ENCODE assay signal across 8 cellular contexts in the genomic region with DNA sequence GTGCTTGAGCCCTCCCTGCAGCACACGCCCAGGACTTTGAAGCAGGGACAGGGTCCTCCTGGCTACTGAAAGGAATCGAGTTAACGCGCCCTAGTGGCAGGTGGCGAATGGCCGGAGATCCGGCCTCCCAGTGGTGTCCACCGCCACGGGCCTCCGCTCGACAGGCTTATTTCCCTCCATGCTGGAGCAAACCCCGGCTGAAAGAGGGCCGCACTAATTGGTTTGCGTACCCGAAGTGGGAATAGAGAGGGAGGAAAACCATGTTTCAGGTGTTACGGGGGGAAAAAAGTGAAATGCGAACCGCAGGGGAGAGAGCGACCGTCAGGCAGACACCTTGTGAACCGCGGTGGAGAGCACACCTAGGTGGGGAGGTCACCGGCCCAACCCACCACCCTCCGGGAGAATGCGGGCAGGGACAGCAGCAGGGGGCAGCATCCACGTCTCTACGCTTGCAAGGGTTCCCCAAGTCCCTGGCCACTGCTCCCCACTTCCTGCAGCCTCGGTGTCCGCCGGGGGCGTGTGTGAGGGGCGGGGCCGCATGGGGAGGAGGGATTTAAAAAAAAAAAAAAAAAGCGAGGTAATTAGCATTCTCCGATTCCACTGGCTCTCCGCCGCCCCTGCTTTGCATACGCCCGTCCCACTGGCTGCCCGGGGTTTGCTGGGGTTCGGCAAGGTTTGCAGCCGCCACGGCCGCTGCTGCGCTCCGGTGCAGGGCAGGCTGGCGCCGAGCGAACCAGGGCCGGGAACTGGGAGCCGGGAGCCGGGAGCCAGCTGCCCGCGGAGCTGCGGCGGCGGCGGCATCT.
DNase-seq lines count a peak whose midpoint lies in the region; ATAC-seq and TF ChIP-seq lines count a peak whose summit lies in the region.

No MANE protein-coding gene starts in this region.

- TF ChIP-seq CTCF in GM23338 (conservative IDR thresholded peaks at IDR 0.05; ENCODE audit: low read depth in 2 of 2) (peak; percentile 51 to 66), right lobe of liver (IDR thresholded peaks at IDR 0.05) (peak in 3 of 4 donors; percentile 4 to 16 (median 8))

- peaks cover 62% of the 10 kb centered on the region for H3K27me3 ChIP-seq in GM23338 (ENCODE audit: insufficient read depth)
- no peaks in the 10 kb centered on the region for H3K27me3 ChIP-seq in right lobe of liver

- H3K27ac Mint-ChIP-seq in GM23338 = 0 out of 2 replicates have a peak overlapping the region, but pooled peaks have one; percentile 33

- H3K4me1 Mint-ChIP-seq in GM23338 = peaks cover 16% of the 10 kb centered on the region

- H3K4me3 ChIP-seq in GM23338 = peak overlapping the region; percentile 94
- peak overlapping the region; percentile 33 to 49 (median 38) for H3K4me3 ChIP-seq in right lobe of liver

- 0 out of 3 replicates have a peak, but pooled peaks cover 3% of the 10 kb centered on the region for H3K9me3 Mint-ChIP-seq in GM23338

- no peaks in the 10 kb centered on the region for H3K9me3 ChIP-seq in right lobe of liver

- H3K27ac ChIP-seq in GM23338 (ENCODE audit: low read depth) = peak overlapping the region; percentile 71; the same call in 1 of the 2 replicates
- no peak overlapping the region for H3K27ac ChIP-seq in right lobe of liver

- intact Hi-C loops in right lobe of liver (cut with DNase I) = no loop called here

- TF ChIP-seq POLR2A in right lobe of liver (IDR thresholded peaks at IDR 0.05) = no peak

- H3K4me2 ChIP-seq in GM23338 = peak overlapping the region; percentile 98

- H3K4me1 ChIP-seq in GM23338 (ENCODE audit: insufficient read depth) (peaks cover 14% of the 10 kb centered on the region), right lobe of liver (peaks cover 0 to 27% (median 6%) of the 10 kb centered on the region in 4 donors)

- peaks cover 3% of the 10 kb centered on the region; the same call in 1 of the 2 replicates for H3F3A ChIP-seq in GM23338 (replicated peaks; ENCODE audit: low read depth)

- H3K36me3 ChIP-seq in GM23338 (ENCODE audit: insufficient read depth) (no peaks in the 10 kb centered on the region), right lobe of liver (no peaks in the 10 kb centered on the region)

- H4K20me1 ChIP-seq in GM23338 (replicated peaks; ENCODE audit: insufficient read depth) = no peaks in the 10 kb centered on the region

- WGBS in right lobe of liver (ENCODE audit: insufficient coverage, low coverage, low lambda C conversion rate, missing lambda C conversion rate) = 8% methylated on average over 36 of the region's 58 CpGs

- H3K36me3 Mint-ChIP-seq in GM23338 (ENCODE audit: low read depth) = no peaks in the 10 kb centered on the region

- peak; percentile 85 for ATAC-seq in GM23338
- ATAC-seq in right lobe of liver = peak; percentile 91 to 95 (median 94)
- ATAC-seq in GM21717 (IDR thresholded peaks at IDR 0.05; ENCODE audit: unreplicated experiment) = no peak

- no peaks in the 10 kb centered on the region for H3K79me2 ChIP-seq in GM23338 (replicated peaks; ENCODE audit: insufficient read depth)

- no peaks in the 10 kb centered on the region for H3K9me2 ChIP-seq in GM23338 (ENCODE audit: insufficient read depth)

- DNase-seq in A172 (ENCODE audit: low spot score) = peak; percentile 73
- DNase-seq in GM23338 (ENCODE audit: low spot score) = peak; percentile 97
- peak; percentile 87 for DNase-seq in NCI-H2196 treated with DMSO at 0.1 percent for 48 hours (lab: John Stamatoyannopoulos, UW; ENCODE audit: unreplicated experiment)
- DNase-seq in activated CD4-positive, alpha-beta T cell treated with anti-CD3 and anti-CD28 coated beads, Interleukin-2, amount 50 U/mL, for 4 hours = peak; percentile 77 to 84
- peak; percentile 86 for DNase-seq in dermis blood vessel endothelial cell
- DNase-seq in right lobe of liver = peak; percentile 81 to 89 (median 85)
- DNase-seq in stimulated activated CD4-positive, alpha-beta T cell treated with anti-CD3 and anti-CD28 coated beads, Interleukin-4, amount 100 ng/mL, for 24 hours = peak; percentile 86

- peak overlapping the region; percentile 98 for H2AFZ ChIP-seq in GM23338

- H3K4me3 Mint-ChIP-seq in GM23338 = peak overlapping the region; percentile 88

- H3K27me3 Mint-ChIP-seq in GM23338 (ENCODE audit: insufficient read depth, low read depth, poor library complexity) = peaks cover 49% of the 10 kb centered on the region

TF ChIP-seq in GM23338, 12 proteins besides CTCF, POLR2A, EP300 and RAD21:
- TF ChIP-seq STAT1 (IDR thresholded peaks at IDR 0.05; ENCODE audit: unreplicated experiment) (no peak), POLR2AphosphoS5 (IDR thresholded peaks at IDR 0.05; ENCODE audit: low read depth) (peak; percentile 82)
- TF ChIP-seq, protein P1, sequence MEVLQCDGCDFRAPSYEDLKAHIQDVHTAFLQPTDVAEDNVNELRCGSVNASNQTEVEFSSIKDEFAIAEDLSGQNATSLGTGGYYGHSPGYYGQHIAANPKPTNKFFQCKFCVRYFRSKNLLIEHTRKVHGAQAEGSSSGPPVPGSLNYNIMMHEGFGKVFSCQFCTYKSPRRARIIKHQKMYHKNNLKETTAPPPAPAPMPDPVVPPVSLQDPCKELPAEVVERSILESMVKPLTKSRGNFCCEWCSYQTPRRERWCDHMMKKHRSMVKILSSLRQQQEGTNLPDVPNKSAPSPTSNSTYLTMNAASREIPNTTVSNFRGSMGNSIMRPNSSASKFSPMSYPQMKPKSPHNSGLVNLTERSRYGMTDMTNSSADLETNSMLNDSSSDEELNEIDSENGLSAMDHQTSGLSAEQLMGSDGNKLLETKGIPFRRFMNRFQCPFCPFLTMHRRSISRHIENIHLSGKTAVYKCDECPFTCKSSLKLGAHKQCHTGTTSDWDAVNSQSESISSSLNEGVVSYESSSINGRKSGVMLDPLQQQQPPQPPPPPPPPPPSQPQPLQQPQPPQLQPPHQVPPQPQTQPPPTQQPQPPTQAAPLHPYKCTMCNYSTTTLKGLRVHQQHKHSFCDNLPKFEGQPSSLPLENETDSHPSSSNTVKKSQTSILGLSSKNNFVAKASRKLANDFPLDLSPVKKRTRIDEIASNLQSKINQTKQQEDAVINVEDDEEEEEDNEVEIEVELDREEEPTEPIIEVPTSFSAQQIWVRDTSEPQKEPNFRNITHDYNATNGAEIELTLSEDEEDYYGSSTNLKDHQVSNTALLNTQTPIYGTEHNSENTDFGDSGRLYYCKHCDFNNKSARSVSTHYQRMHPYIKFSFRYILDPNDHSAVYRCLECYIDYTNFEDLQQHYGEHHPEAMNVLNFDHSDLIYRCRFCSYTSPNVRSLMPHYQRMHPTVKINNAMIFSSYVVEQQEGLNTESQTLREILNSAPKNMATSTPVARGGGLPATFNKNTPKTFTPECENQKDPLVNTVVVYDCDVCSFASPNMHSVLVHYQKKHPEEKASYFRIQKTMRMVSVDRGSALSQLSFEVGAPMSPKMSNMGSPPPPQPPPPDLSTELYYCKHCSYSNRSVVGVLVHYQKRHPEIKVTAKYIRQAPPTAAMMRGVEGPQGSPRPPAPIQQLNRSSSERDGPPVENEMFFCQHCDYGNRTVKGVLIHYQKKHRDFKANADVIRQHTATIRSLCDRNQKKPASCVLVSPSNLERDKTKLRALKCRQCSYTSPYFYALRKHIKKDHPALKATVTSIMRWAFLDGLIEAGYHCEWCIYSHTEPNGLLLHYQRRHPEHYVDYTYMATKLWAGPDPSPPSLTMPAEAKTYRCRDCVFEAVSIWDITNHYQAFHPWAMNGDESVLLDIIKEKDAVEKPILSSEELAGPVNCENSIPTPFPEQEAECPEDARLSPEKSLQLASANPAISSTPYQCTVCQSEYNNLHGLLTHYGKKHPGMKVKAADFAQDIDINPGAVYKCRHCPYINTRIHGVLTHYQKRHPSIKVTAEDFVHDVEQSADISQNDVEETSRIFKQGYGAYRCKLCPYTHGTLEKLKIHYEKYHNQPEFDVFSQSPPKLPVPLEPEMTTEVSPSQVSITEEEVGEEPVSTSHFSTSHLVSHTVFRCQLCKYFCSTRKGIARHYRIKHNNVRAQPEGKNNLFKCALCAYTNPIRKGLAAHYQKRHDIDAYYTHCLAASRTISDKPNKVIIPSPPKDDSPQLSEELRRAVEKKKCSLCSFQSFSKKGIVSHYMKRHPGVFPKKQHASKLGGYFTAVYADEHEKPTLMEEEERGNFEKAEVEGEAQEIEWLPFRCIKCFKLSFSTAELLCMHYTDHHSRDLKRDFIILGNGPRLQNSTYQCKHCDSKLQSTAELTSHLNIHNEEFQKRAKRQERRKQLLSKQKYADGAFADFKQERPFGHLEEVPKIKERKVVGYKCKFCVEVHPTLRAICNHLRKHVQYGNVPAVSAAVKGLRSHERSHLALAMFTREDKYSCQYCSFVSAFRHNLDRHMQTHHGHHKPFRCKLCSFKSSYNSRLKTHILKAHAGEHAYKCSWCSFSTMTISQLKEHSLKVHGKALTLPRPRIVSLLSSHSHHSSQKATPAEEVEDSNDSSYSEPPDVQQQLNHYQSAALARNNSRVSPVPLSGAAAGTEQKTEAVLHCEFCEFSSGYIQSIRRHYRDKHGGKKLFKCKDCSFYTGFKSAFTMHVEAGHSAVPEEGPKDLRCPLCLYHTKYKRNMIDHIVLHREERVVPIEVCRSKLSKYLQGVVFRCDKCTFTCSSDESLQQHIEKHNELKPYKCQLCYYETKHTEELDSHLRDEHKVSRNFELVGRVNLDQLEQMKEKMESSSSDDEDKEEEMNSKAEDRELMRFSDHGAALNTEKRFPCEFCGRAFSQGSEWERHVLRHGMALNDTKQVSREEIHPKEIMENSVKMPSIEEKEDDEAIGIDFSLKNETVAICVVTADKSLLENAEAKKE (CRISPR knock-in tag; IDR thresholded peaks at IDR 0.05) = no peak
- TF ChIP-seq, protein P2, sequence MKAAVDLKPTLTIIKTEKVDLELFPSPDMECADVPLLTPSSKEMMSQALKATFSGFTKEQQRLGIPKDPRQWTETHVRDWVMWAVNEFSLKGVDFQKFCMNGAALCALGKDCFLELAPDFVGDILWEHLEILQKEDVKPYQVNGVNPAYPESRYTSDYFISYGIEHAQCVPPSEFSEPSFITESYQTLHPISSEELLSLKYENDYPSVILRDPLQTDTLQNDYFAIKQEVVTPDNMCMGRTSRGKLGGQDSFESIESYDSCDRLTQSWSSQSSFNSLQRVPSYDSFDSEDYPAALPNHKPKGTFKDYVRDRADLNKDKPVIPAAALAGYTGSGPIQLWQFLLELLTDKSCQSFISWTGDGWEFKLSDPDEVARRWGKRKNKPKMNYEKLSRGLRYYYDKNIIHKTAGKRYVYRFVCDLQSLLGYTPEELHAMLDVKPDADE (IDR thresholded peaks at IDR 0.05) = peak; percentile 35; the same call in 1 of the 2 replicates
TF ChIP-seq in GM23338: peak in this region for 2.
